In genomic region chr11:36333468-36333867, GRCh38 we compare ENCODE assay signal across 19 cellular contexts. TPM values are rescaled to one million over a fixed set of nuclear protein-coding genes. Genes with fewer than 3 reads are reported as not detected.
DNase-seq lines count a peak whose midpoint lies in the region; ATAC-seq and TF ChIP-seq lines count a peak whose summit lies in the region.
"Had no signal": no experiment of that assay in that cellular context is flagged by ENCODE, and none has a peak within 500 bp of the region (broad histone marks: within the 10 kb centered on the region; RNA-seq: fewer than 3 reads in every experiment).

No MANE protein-coding gene starts in this region.

- no peaks in the 10 kb centered on the region for H3K27me3 ChIP-seq in GM23248 (replicated peaks; ENCODE audit: insufficient read depth)
- no peaks in the 10 kb centered on the region for H3K27me3 ChIP-seq in heart left ventricle
- H3K27me3 ChIP-seq: BLaER1 treated with 17β-estradiol and CSF1 and Interleukin-3, amounts not matched to agents 10 nM and 100 nM; heart right ventricle had no signal

- no peak overlapping the region for H2AFZ ChIP-seq in GM23248
- H2AFZ ChIP-seq: parathyroid adenoma had no signal

- TF ChIP-seq CTCF in epithelial cell of esophagus (IDR thresholded peaks at IDR 0.05; ENCODE audit: insufficient read depth, low read depth, low read length, missing control alignments), result no peak
- TF ChIP-seq CTCF in mucosa of descending colon (IDR thresholded peaks at IDR 0.05), result no peak
- no peak for TF ChIP-seq CTCF in heart left ventricle (IDR thresholded peaks at IDR 0.05)

- no peak for TF ChIP-seq POLR2A in heart left ventricle (IDR thresholded peaks at IDR 0.05)

- H3K79me2 ChIP-seq in GM23248 (ENCODE audit: insufficient read depth), result no peaks in the 10 kb centered on the region
- H3K79me2 ChIP-seq: parathyroid adenoma had no signal

- DNase-seq in GM23248, result peak; percentile 88
- DNase-seq in RPMI7951 (ENCODE audit: low read depth), result peak; percentile 8
- DNase-seq in epithelial cell of esophagus (ENCODE audit: low read depth), result peak; percentile 89
- DNase-seq in mucosa of descending colon, result no peak
- DNase-seq in heart left ventricle, result no peak
- DNase-seq in activated T-cell treated with anti-CD3 and anti-CD28 coated beads, Interleukin-2, amount 50 U/mL, for 1 hour, result no peak
- DNase-seq: activated CD4-positive, alpha-beta T cell treated with anti-CD3 and anti-CD28 coated beads for 48 hours; activated gamma-delta T cell treated with Interleukin-2 at 50 U/mL for 16 hours; GF-D8; naive thymus-derived CD8-positive, alpha-beta T cell; NCI-H1417 treated with DMSO at 0.1 percent for 48 hours; NCI-H774; stimulated activated CD4-positive, alpha-beta T cell treated with anti-CD3 and anti-CD28 coated beads, Interleukin-4, amount 100 ng/mL, for 24 hours had no signal

- peak overlapping the region; percentile 6 for H3K4me2 ChIP-seq in GM23248 (ENCODE audit: unreplicated experiment)
- H3K4me2 ChIP-seq: BLaER1 treated with 17β-estradiol and CSF1 and Interleukin-3, amounts not matched to agents 10 nM and 100 nM; SK-N-SH had no signal

- 10 to 22% methylated on average over 1 of the region's 1 CpG for WGBS in GM23248 (ENCODE audit: low coverage in 1 of 2, low lambda C conversion rate in 2 of 2, missing lambda C conversion rate in 2 of 2), 2 experiments
- WGBS in heart left ventricle, 4 donors, result 91 to 97% (median 94%) methylated on average over 1 of the region's 1 CpG

- peak; percentile 76 for ATAC-seq in mucosa of descending colon
- no peak for ATAC-seq in heart left ventricle
- no peak for ATAC-seq in HG02678 (IDR thresholded peaks at IDR 0.05; ENCODE audit: unreplicated experiment)
- ATAC-seq: naive thymus-derived CD8-positive, alpha-beta T cell had no signal

- in situ Hi-C loops in GM23248 (cut with MboI), result no loop called here

- H3K9me3 ChIP-seq in GM23248 (ENCODE audit: low read depth), result no peaks in the 10 kb centered on the region
- no peaks in the 10 kb centered on the region for H3K9me3 ChIP-seq in mucosa of descending colon
- H3K9me3 ChIP-seq in heart left ventricle, result no peaks in the 10 kb centered on the region
- H3K9me3 ChIP-seq: BLaER1 treated with 17β-estradiol and CSF1 and Interleukin-3, amounts not matched to agents 10 nM and 100 nM; heart right ventricle; SK-N-SH had no signal

- H3K4me1 ChIP-seq in GM23248 (ENCODE audit: insufficient read depth) (peaks cover 11% of the 10 kb centered on the region), mucosa of descending colon (ENCODE audit: low read depth) (no peaks in the 10 kb centered on the region), heart left ventricle (no peaks in the 10 kb centered on the region)
- H3K4me1 ChIP-seq: BLaER1 treated with 17β-estradiol and CSF1 and Interleukin-3, amounts not matched to agents 10 nM and 100 nM; heart right ventricle; parathyroid adenoma had no signal

- H3K9me2 ChIP-seq in GM23248 (ENCODE audit: insufficient read depth), result no peaks in the 10 kb centered on the region
- H3K9me2 ChIP-seq: SK-N-SH had no signal

- intact Hi-C loops in mucosa of descending colon (cut with DNase I, micrococcal nuclease), result no loop called here
- intact Hi-C loops in heart left ventricle (cut with DNase I), result no loop called here

- H3F3A ChIP-seq in GM23248 (ENCODE audit: insufficient read depth), result peaks cover 21% of the 10 kb centered on the region

- H3K4me3 ChIP-seq in GM23248, result no peak overlapping the region
- no peak overlapping the region for H3K4me3 ChIP-seq in epithelial cell of esophagus (ENCODE audit: low read length)
- H3K4me3 ChIP-seq in mucosa of descending colon, result no peak overlapping the region
- no peak overlapping the region for H3K4me3 ChIP-seq in heart left ventricle
- H3K4me3 ChIP-seq: BLaER1 treated with 17β-estradiol and CSF1 and Interleukin-3, amounts not matched to agents 10 nM and 100 nM; heart right ventricle; skin epidermis had no signal

- H4K20me1 ChIP-seq in GM23248 (ENCODE audit: insufficient read depth), result no peaks in the 10 kb centered on the region
- H4K20me1 ChIP-seq: BLaER1 treated with 17β-estradiol and CSF1 and Interleukin-3, amounts not matched to agents 10 nM and 100 nM had no signal

- peak overlapping the region; percentile 62 for H3K27ac ChIP-seq in GM23248
- H3K27ac ChIP-seq in heart left ventricle, result no peak overlapping the region
- H3K27ac ChIP-seq: BLaER1 treated with 17β-estradiol and CSF1 and Interleukin-3, amounts not matched to agents 10 nM and 100 nM; heart right ventricle; parathyroid adenoma; skin epidermis had no signal

- no peak overlapping the region for H3K9ac ChIP-seq in GM23248
- H3K9ac ChIP-seq: BLaER1 treated with 17β-estradiol and CSF1 and Interleukin-3, amounts not matched to agents 10 nM and 100 nM; parathyroid adenoma; SK-N-SH had no signal

- H3K36me3 ChIP-seq in GM23248 (ENCODE audit: low read depth) (no peaks in the 10 kb centered on the region), mucosa of descending colon (ENCODE audit: low read depth) (no peaks in the 10 kb centered on the region), heart left ventricle (no peaks in the 10 kb centered on the region)
- H3K36me3 ChIP-seq: BLaER1 treated with 17β-estradiol and CSF1 and Interleukin-3, amounts not matched to agents 10 nM and 100 nM; heart right ventricle had no signal

RNA-seq across cellular contexts. Expression of gene PRR5L, which starts 37.4 kb away (rescaled TPM):
- total RNA-seq in GM23248 (2014; rRNA removed; shearing (Covaris generic)), result 26.7 and 29.8 TPM in 2 replicates
- 6.9 and 9.0 TPM in 2 replicates for polyA plus RNA-seq in GM23248 (2016; fragmentation: Nextera tagmentation; extraction: Ambion mirVana)
- total RNA-seq in RPMI7951 (2014; rRNA removed; shearing (Covaris generic)), result 23.2 and 42.0 TPM in 2 replicates
- 100 to 1,000 TPM; 138 to 250 (median 203) TPM for total RNA-seq in mucosa of descending colon
- total RNA-seq in heart left ventricle, result 10 to 100 TPM in 1 of 9 donors, 1 to 10 TPM in 6, under 1 TPM in 2; 0.67 to 17.8 (median 3.1) TPM
- polyA plus RNA-seq in heart left ventricle, result 1 to 10 TPM in 1 of 2 donors, under 1 TPM in 1; 0.61 to 3.3 TPM

RNA-seq across cellular contexts. Expression of gene COMMD9, which starts 44.2 kb away (rescaled TPM):
- total RNA-seq in GM23248 (2014; rRNA removed; shearing (Covaris generic)), result 42.2 and 44.0 TPM in 2 replicates
- 85.3 and 92.7 TPM in 2 replicates for polyA plus RNA-seq in GM23248 (2016; fragmentation: Nextera tagmentation; extraction: Ambion mirVana)
- total RNA-seq in RPMI7951 (2014; rRNA removed; shearing (Covaris generic)), result 41.4 and 59.2 TPM in 2 replicates
- total RNA-seq in mucosa of descending colon, result 10 to 100 TPM; 35.4 to 64.0 (median 40.8) TPM
- 10 to 100 TPM; 39.0 to 92.4 (median 59.4) TPM for total RNA-seq in heart left ventricle
- 10 to 100 TPM; 43.1 to 46.4 TPM for polyA plus RNA-seq in heart left ventricle

Comparison
In these comparisons a context has a peak if more than half of its experiments do, and no peak if none do; other contexts are left out.
1. DNase-seq: peak in GM23248 (single experiment), RPMI7951 (single experiment) and epithelial cell of esophagus (single experiment); none in mucosa of descending colon (0 of 3), heart left ventricle (0 of 5) and activated T-cell treated with anti-CD3 and anti-CD28 coated beads, Interleukin-2, amount 50 U/mL, for 1 hour (single experiment).